20 cellular contexts compared by ENCODE assay signal in genomic region chr6:22357724-22358189, GRCh38.
A peak's percentile ranks its signal among the peaks of the same experiment; 100 is the strongest.
DNase-seq lines count a peak whose midpoint lies in the region; ATAC-seq and TF ChIP-seq lines count a peak whose summit lies in the region.
"Had no signal": no experiment of that assay in that cellular context is flagged by ENCODE, and none has a peak within 500 bp of the region (broad histone marks: within the 10 kb centered on the region; RNA-seq: fewer than 3 reads in every experiment).

No MANE protein-coding gene starts in this region.

- H3K4me1 ChIP-seq in upper lobe of right lung (no peaks in the 10 kb centered on the region), upper lobe of left lung (peaks cover 0 to under 1% (median 0%) of the 10 kb centered on the region in 4 donors)
- H3K4me1 ChIP-seq: gastroesophageal sphincter, sigmoid colon had no signal

- H3K27ac ChIP-seq in upper lobe of right lung (no peak overlapping the region), upper lobe of left lung (no peak overlapping the region)
- H3K27ac ChIP-seq: gastroesophageal sphincter, left ventricle myocardium inferior, sigmoid colon had no signal

- peak overlapping the region; percentile 17 for H3K27ac Mint-ChIP-seq in mesothelial cell of epicardium
- H3K27ac Mint-ChIP-seq: activated naive CD8-positive, alpha-beta T cell had no signal

- peaks cover 3% of the 10 kb centered on the region for H3K36me3 Mint-ChIP-seq in mesothelial cell of epicardium
- H3K36me3 Mint-ChIP-seq: activated naive CD8-positive, alpha-beta T cell had no signal

- H3K36me3 ChIP-seq in upper lobe of right lung (no peaks in the 10 kb centered on the region), upper lobe of left lung (no peaks in the 10 kb centered on the region)
- H3K36me3 ChIP-seq: gastroesophageal sphincter, left ventricle myocardium inferior, sigmoid colon had no signal

- H3K4me3 ChIP-seq in upper lobe of right lung (no peak overlapping the region), upper lobe of left lung (no peak overlapping the region)
- H3K4me3 ChIP-seq: gastroesophageal sphincter, left ventricle myocardium inferior, sigmoid colon had no signal

- TF ChIP-seq POLR2A in upper lobe of left lung (IDR thresholded peaks at IDR 0.05) = no peak

- no peak for TF ChIP-seq EP300 in upper lobe of left lung (IDR thresholded peaks at IDR 0.05)

- peak; percentile 74 for ATAC-seq in GM18867 (IDR thresholded peaks at IDR 0.05; ENCODE audit: unreplicated experiment)
- peak; percentile 56 for ATAC-seq in GM21367 (IDR thresholded peaks at IDR 0.05; ENCODE audit: unreplicated experiment)
- ATAC-seq in HG02981 (IDR thresholded peaks at IDR 0.05; ENCODE audit: unreplicated experiment) = peak; percentile 87
- ATAC-seq in upper lobe of right lung = no peak
- no peak for ATAC-seq in upper lobe of left lung (ENCODE audit: low FRiP score in 2 of 2)
- ATAC-seq: gastroesophageal sphincter, Panc1 had no signal

- H3K27me3 Mint-ChIP-seq in mesothelial cell of epicardium (ENCODE audit: low read depth) = no peaks in the 10 kb centered on the region
- H3K27me3 Mint-ChIP-seq: activated naive CD8-positive, alpha-beta T cell had no signal

- DNase-seq in mesothelial cell of epicardium (ENCODE audit: low spot score in 2 of 2, unreplicated experiment in 2 of 2) (no peak), upper lobe of right lung (no peak), pons (ENCODE audit: low spot score) (no peak), upper lobe of left lung (no peak)
- DNase-seq: activated CD4-positive, alpha-beta T cell treated with anti-CD3 and anti-CD28 coated beads for 48 hours; COR-L47; dermis blood vessel endothelial cell; left ventricle myocardium inferior; MM.1S; NCI-H2029 treated with DMSO at 0.1 percent for 48 hours; NCI-H524 treated with DMSO at 0.1 percent for 48 hours; occipital lobe; sigmoid colon; stimulated activated CD4-positive, alpha-beta T cell treated with anti-CD3 and anti-CD28 coated beads, Interleukin-1b, Interleukin-23, amount 100 ng/mL, for 48 hours had no signal

- intact Hi-C loops in upper lobe of right lung (cut with DNase I) = no loop called here

- H3K9me3 Mint-ChIP-seq in mesothelial cell of epicardium = peaks cover 12% of the 10 kb centered on the region

- TF ChIP-seq CTCF in mesothelial cell of epicardium (IDR thresholded peaks at IDR 0.05; ENCODE audit: unreplicated experiment) (no peak), upper lobe of right lung (IDR thresholded peaks at IDR 0.05) (no peak), upper lobe of left lung (IDR thresholded peaks at IDR 0.05) (no peak)

- H3K27me3 ChIP-seq in upper lobe of right lung (no peaks in the 10 kb centered on the region), upper lobe of left lung (no peaks in the 10 kb centered on the region)
- H3K27me3 ChIP-seq: gastroesophageal sphincter, sigmoid colon had no signal

- no peak overlapping the region for H3K4me3 Mint-ChIP-seq in mesothelial cell of epicardium
- H3K4me3 Mint-ChIP-seq: activated naive CD8-positive, alpha-beta T cell had no signal

- no peaks in the 10 kb centered on the region for H3K9me3 ChIP-seq in upper lobe of right lung
- no peaks in the 10 kb centered on the region for H3K9me3 ChIP-seq in upper lobe of left lung
- H3K9me3 ChIP-seq: sigmoid colon had no signal

- peaks cover 38% of the 10 kb centered on the region for H3K4me1 Mint-ChIP-seq in mesothelial cell of epicardium

Comparison
In these comparisons a context has a peak if more than half of its experiments do, and no peak if none do; other contexts are left out.
1. ATAC-seq: peak in GM18867 (single experiment), GM21367 (single experiment) and HG02981 (single experiment); none in upper lobe of right lung (single experiment) and upper lobe of left lung (0 of 2).